In genomic region chr2:216633616-216634316, GRCh38 we compare ENCODE assay signal across 8 cellular contexts. TPM values are rescaled to one million over a fixed set of nuclear protein-coding genes. Genes with fewer than 3 reads are reported as not detected.
A peak's percentile ranks its signal among the peaks of the same experiment; 100 is the strongest.
DNase-seq lines count a peak whose midpoint lies in the region; ATAC-seq and TF ChIP-seq lines count a peak whose summit lies in the region.

No MANE protein-coding gene starts in this region.

- H3K4me3 ChIP-seq in CD4-positive, alpha-beta memory T cell (ENCODE audit: low read length in 2 of 2) = no peak overlapping the region
- peak overlapping the region; percentile 81 to 96 for H3K4me3 ChIP-seq in ascending aorta
- peak overlapping the region; percentile 48 to 62 for H3K4me3 ChIP-seq in testis

- no peaks in the 10 kb centered on the region for H3K4me1 ChIP-seq in CD4-positive, alpha-beta memory T cell (ENCODE audit: insufficient read depth, low read length)
- H3K4me1 ChIP-seq in ascending aorta (peaks cover 0 to 17% of the 10 kb centered on the region in 2 donors), testis (peaks cover 8% of the 10 kb centered on the region)

- POLR2A ChIA-PET in CD4-positive, alpha-beta memory T cell (lab: Charles Lee; ENCODE audit: partially characterized antibody) = no interaction called here

- peaks cover 0 to 2% (median 0%) of the 10 kb centered on the region in 8 donors for H3K9me3 Mint-ChIP-seq in CD4-positive, alpha-beta memory T cell
- H3K9me3 Mint-ChIP-seq in IgD-negative memory B cell = peaks cover 0 to 3% (median 0%) of the 10 kb centered on the region in 3 donors

- H3K36me3 ChIP-seq in CD4-positive, alpha-beta memory T cell (ENCODE audit: insufficient read depth, low read length) = no peaks in the 10 kb centered on the region
- H3K36me3 ChIP-seq in ascending aorta (peaks cover 0 to under 1% of the 10 kb centered on the region in 2 donors), testis (ENCODE audit: low read depth, missing control alignments) (no peaks in the 10 kb centered on the region)

- no peaks in the 10 kb centered on the region for H3K36me3 Mint-ChIP-seq in CD4-positive, alpha-beta memory T cell
- H3K36me3 Mint-ChIP-seq in IgD-negative memory B cell = no peaks in the 10 kb centered on the region

- H3K4me3 Mint-ChIP-seq in CD4-positive, alpha-beta memory T cell = peak overlapping the region; percentile 17 to 77 (median 64)
- H3K4me3 Mint-ChIP-seq in IgD-negative memory B cell = peak overlapping the region in 3 of 4 donors; percentile 23 to 91 (median 90)

- H3K9me3 ChIP-seq in CD4-positive, alpha-beta memory T cell (ENCODE audit: control insufficient read depth in 1 of 2, low read length in 2 of 2) = no peaks in the 10 kb centered on the region
- H3K9me3 ChIP-seq in ascending aorta (no peaks in the 10 kb centered on the region), testis (no peaks in the 10 kb centered on the region)

- DNase-seq in CD4-positive, alpha-beta memory T cell = no peak
- DNase-seq in ascending aorta (ENCODE audit: low spot score in 2 of 2) (peak in 1 of 2 donors; percentile 68), left lobe of liver (ENCODE audit: low spot score) (peak; percentile 55), testis (no peak)
- DNase-seq in activated CD4-positive, alpha-beta T cell treated with anti-CD3 and anti-CD28 coated beads, Interleukin-2, amount 50 U/mL, for 1 hour = no peak
- no peak for DNase-seq in stimulated activated CD4-positive, alpha-beta T cell treated with anti-CD3 and anti-CD28 coated beads, Interleukin-1b, Interleukin-23, amount 100 ng/mL, for 48 hours

- peak; percentile 50 for ATAC-seq in left lobe of liver
- no peak for ATAC-seq in GM19023 (IDR thresholded peaks at IDR 0.05; ENCODE audit: unreplicated experiment)

- peaks cover 15 to 29% (median 24%) of the 10 kb centered on the region in 4 donors for H3K4me1 Mint-ChIP-seq in CD4-positive, alpha-beta memory T cell
- peaks cover 5 to 14% (median 9%) of the 10 kb centered on the region in 3 donors for H3K4me1 Mint-ChIP-seq in IgD-negative memory B cell

- peaks cover 13% of the 10 kb centered on the region for H3K27me3 ChIP-seq in CD4-positive, alpha-beta memory T cell (ENCODE audit: insufficient read depth, low read length)
- H3K27me3 ChIP-seq in ascending aorta (no peaks in the 10 kb centered on the region), testis (no peaks in the 10 kb centered on the region)

- H3K27me3 Mint-ChIP-seq in CD4-positive, alpha-beta memory T cell = peaks cover 41 to 46% of the 10 kb centered on the region in 2 donors
- H3K27me3 Mint-ChIP-seq in IgD-negative memory B cell = peaks cover 53% of the 10 kb centered on the region

- CTCF ChIA-PET in CD4-positive, alpha-beta memory T cell (lab: Charles Lee; ENCODE audit: partially characterized antibody) = no interaction called here

- H3K27ac Mint-ChIP-seq in CD4-positive, alpha-beta memory T cell = no peak overlapping the region
- no peak overlapping the region for H3K27ac Mint-ChIP-seq in IgD-negative memory B cell

- intact Hi-C loops in CD4-positive, alpha-beta memory T cell (cut with micrococcal nuclease) = no loop called here
- intact Hi-C loops in ascending aorta (cut with DNase I) = loop anchor here (2.0 to 5.0 kb wide), 2 partner anchors 21 to 56 kb away; no protein-coding TSS in a partner anchor
- intact Hi-C loops in testis (cut with DNase I; ENCODE audit: low total_unique reads) = no loop called here

- H3K27ac ChIP-seq in CD4-positive, alpha-beta memory T cell (ENCODE audit: low read depth, low read length) = no peak overlapping the region
- H3K27ac ChIP-seq in ascending aorta (peak overlapping the region; percentile 80 to 88), testis (no peak overlapping the region)

- 0 to 1% methylated on average over 27 to 38 of the region's 70 CpGs for WGBS in testis, 2 donors

- TF ChIP-seq CTCF in ascending aorta (IDR thresholded peaks at IDR 0.05) (no peak), testis (IDR thresholded peaks at IDR 0.05) (no peak)

- TF ChIP-seq POLR2A in testis (IDR thresholded peaks at IDR 0.05) = no peak

RNA-seq across cellular contexts. Expression of gene IGFBP2, which starts 0.5 kb away (rescaled TPM):
- total RNA-seq in CD4-positive, alpha-beta memory T cell = not detected
- polyA plus RNA-seq in CD4-positive, alpha-beta memory T cell = not detected
- polyA plus RNA-seq in IgD-negative memory B cell = not detected
- 1,691 TPM for total RNA-seq in ascending aorta
- total RNA-seq in left lobe of liver = 404 TPM
- total RNA-seq in testis = 100 to 1,000 TPM; 100 to 118 TPM
- polyA plus RNA-seq in testis (ENCODE audit: insufficient read depth, low read depth, low replicate concordance) = 180 TPM

Comparison
In these comparisons a context has a peak if more than half of its experiments do, and no peak if none do; other contexts are left out.
1. H3K27ac ChIP-seq: peak in ascending aorta (2 of 2); none in CD4-positive, alpha-beta memory T cell (single experiment) and testis (0 of 2).
2. H3K4me3 ChIP-seq: peak in ascending aorta (2 of 2) and testis (2 of 2); none in CD4-positive, alpha-beta memory T cell (0 of 2).
3. RNA of gene IGFBP2, which starts 0.5 kb away (total RNA-seq): 1,691 TPM in ascending aorta (single experiment), 404 TPM in left lobe of liver (single experiment) and 100 to 118 TPM in testis; not detected in CD4-positive, alpha-beta memory T cell; every median in the first group is over 100 times any median in the second.